In the genomic region with DNA sequence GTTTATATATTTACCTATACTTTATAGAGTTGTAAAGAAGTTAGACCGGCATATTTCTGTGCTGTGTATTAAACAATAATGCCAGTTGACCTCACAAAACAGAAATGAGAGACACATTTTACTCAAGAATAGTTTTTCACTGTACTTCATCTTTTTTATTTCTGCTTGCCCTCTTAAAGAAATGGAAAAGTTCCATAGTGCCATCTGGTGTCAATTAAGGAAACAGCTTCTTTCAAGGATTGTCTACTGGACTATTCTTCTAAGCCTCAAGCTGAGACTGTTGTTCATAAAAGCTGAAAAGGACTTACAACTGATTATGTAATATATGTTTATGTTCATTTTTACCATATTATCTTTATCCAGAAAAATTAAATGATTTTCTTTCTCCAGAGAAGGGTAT, we compare ENCODE assay signal across 9 cellular contexts.
DNase-seq lines count a peak whose midpoint lies in the region; ATAC-seq, FAIRE-seq and TF ChIP-seq lines count a peak whose summit lies in the region.
"Had no signal": no experiment of that assay in that cellular context is flagged by ENCODE, and none has a peak within 500 bp of the region (broad histone marks: within the 10 kb centered on the region; RNA-seq: fewer than 3 reads in every experiment).

No MANE protein-coding gene starts in this region.

- H3K9me3 Mint-ChIP-seq in naive thymus-derived CD8-positive, alpha-beta T cell = peaks cover 0 to 7% (median 0%) of the 10 kb centered on the region in 9 donors

- H3K27ac Mint-ChIP-seq in naive thymus-derived CD8-positive, alpha-beta T cell = no peak overlapping the region

- peak; percentile 88 for FAIRE-seq in TTC549 (lab: Jason Lieb, UNC)

- ATAC-seq in left lobe of liver = peak; percentile 52
- ATAC-seq in naive thymus-derived CD8-positive, alpha-beta T cell = no peak
- no peak for ATAC-seq in HG03354 (IDR thresholded peaks at IDR 0.05; ENCODE audit: poor library complexity, severe bottlenecking, unreplicated experiment)

- no peaks in the 10 kb centered on the region for H3K4me1 ChIP-seq in Loucy (ENCODE audit: insufficient read depth, low read length, poor library complexity, severe bottlenecking)
- H3K4me1 ChIP-seq: parathyroid adenoma had no signal

- no peaks in the 10 kb centered on the region for H3K27me3 ChIP-seq in Loucy (ENCODE audit: insufficient read depth, low read length, poor library complexity, severe bottlenecking)

- H3K4me3 Mint-ChIP-seq in naive thymus-derived CD8-positive, alpha-beta T cell = no peak overlapping the region

- no peaks in the 10 kb centered on the region for H3K9me3 ChIP-seq in Loucy (ENCODE audit: insufficient read depth, low read depth, low read length)

- H3K36me3 Mint-ChIP-seq in naive thymus-derived CD8-positive, alpha-beta T cell = no peaks in the 10 kb centered on the region

- H3K79me2 ChIP-seq in Loucy (ENCODE audit: insufficient read depth, low read length) = no peaks in the 10 kb centered on the region
- H3K79me2 ChIP-seq: parathyroid adenoma had no signal

- POLR2A ChIA-PET in naive thymus-derived CD8-positive, alpha-beta T cell (lab: Charles Lee) = no interaction called here

- no peak overlapping the region for H3K4me2 ChIP-seq in Loucy (ENCODE audit: low read depth, low read length, poor library complexity, severe bottlenecking)

- no peak overlapping the region for H3K9ac ChIP-seq in Loucy (ENCODE audit: low read depth, low read length, poor library complexity, severe bottlenecking)
- H3K9ac ChIP-seq: parathyroid adenoma had no signal

- no peaks in the 10 kb centered on the region for H3K36me3 ChIP-seq in Loucy (ENCODE audit: insufficient read depth, low read length)

- H3F3A ChIP-seq in Loucy (ENCODE audit: low read depth) = no peaks in the 10 kb centered on the region

- H3K27me3 Mint-ChIP-seq in naive thymus-derived CD8-positive, alpha-beta T cell = no peaks in the 10 kb centered on the region

- H4K20me1 ChIP-seq in Loucy (ENCODE audit: insufficient read depth, low read length, poor library complexity, severe bottlenecking) = no peaks in the 10 kb centered on the region

- no peaks in the 10 kb centered on the region for H3K9me2 ChIP-seq in Loucy (replicated peaks; ENCODE audit: low read depth, low read length)

- H3K4me3 ChIP-seq in Loucy (ENCODE audit: low read length, poor library complexity, severe bottlenecking) = no peak overlapping the region

- DNase-seq in GM04504 (ENCODE audit: low read depth) = peak; percentile 41
- DNase-seq in left lobe of liver (ENCODE audit: low spot score) = no peak
- no peak for DNase-seq in stimulated activated CD4-positive, alpha-beta T cell treated with anti-CD3 and anti-CD28 coated beads, Interleukin-4, amount 100 ng/mL, for 4 hours
- DNase-seq in naive thymus-derived CD8-positive, alpha-beta T cell = no peak
- DNase-seq in HK-2 (ENCODE audit: unreplicated experiment) = no peak

- H3K4me1 Mint-ChIP-seq in naive thymus-derived CD8-positive, alpha-beta T cell = no peaks in the 10 kb centered on the region

- TF ChIP-seq CTCF in Loucy (conservative IDR thresholded peaks at IDR 0.05; ENCODE audit: low read length) = peak; percentile 67

- H2AFZ ChIP-seq in Loucy (ENCODE audit: low read length) = no peak overlapping the region
- H2AFZ ChIP-seq: parathyroid adenoma had no signal
